ENCODE assay signal across 1 cellular context in the genomic region with DNA sequence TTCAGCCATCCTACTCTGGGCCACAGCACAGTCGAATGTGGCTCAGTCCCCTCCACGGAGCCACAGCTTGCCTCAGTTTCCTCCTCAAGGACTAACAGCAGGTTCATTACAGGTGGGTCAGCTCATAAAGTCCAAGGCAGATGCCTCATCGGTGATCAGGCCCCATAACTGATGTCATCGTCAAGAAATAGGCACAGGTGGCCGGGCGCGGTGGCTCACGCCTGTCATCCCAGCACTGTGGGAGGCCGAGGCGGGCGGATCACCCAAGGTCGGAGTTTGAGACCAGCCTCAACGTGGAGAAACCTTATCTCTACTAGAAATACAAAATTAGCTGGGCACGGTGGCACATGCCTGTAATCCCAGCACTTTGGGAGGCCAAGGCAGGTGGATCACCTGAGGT.
TF ChIP-seq lines count a peak whose summit lies in the region.

No MANE protein-coding gene starts in this region.

TF ChIP-seq in HEK293, 187 proteins besides CTCF, POLR2A, EP300 and RAD21 (continued from another document):
- TF ChIP-seq AEBP2 (tag by site-specific recombination; IDR thresholded peaks at IDR 0.05; ENCODE audit: borderline replicate concordance) (no peak), KLF1 (tag by site-specific recombination; IDR thresholded peaks at IDR 0.05) (peak; percentile 86), ZNF791 (tag by site-specific recombination; IDR thresholded peaks at IDR 0.05) (no peak), KLF7 (tag by site-specific recombination; IDR thresholded peaks at IDR 0.05; ENCODE audit: borderline replicate concordance) (0 out of 2 replicates have a peak, but pooled peaks have one; percentile 15), ZNF239 (tag by site-specific recombination; IDR thresholded peaks at IDR 0.05) (no peak), EGR2 (tag by site-specific recombination; IDR thresholded peaks at IDR 0.05; ENCODE audit: low read depth) (0 out of 2 replicates have a peak, but pooled peaks have one; percentile 6), ZNF211 (tag by site-specific recombination; IDR thresholded peaks at IDR 0.05; ENCODE audit: low read depth) (no peak), ZFHX2 (tag by site-specific recombination; conservative IDR thresholded peaks at IDR 0.05) (0 out of 2 replicates have a peak, but pooled peaks have one; percentile 10), ZNF426 (tag by site-specific recombination; IDR thresholded peaks at IDR 0.05) (no peak), SCRT2 (tag by site-specific recombination; IDR thresholded peaks at IDR 0.05) (peak; percentile 65), ZFP37 (tag by site-specific recombination; IDR thresholded peaks at IDR 0.05) (no peak)
- TF ChIP-seq, protein P1, sequence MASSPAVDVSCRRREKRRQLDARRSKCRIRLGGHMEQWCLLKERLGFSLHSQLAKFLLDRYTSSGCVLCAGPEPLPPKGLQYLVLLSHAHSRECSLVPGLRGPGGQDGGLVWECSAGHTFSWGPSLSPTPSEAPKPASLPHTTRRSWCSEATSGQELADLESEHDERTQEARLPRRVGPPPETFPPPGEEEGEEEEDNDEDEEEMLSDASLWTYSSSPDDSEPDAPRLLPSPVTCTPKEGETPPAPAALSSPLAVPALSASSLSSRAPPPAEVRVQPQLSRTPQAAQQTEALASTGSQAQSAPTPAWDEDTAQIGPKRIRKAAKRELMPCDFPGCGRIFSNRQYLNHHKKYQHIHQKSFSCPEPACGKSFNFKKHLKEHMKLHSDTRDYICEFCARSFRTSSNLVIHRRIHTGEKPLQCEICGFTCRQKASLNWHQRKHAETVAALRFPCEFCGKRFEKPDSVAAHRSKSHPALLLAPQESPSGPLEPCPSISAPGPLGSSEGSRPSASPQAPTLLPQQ (tag by site-specific recombination; IDR thresholded peaks at IDR 0.05), result no peak
